Comparison of ENCODE assay signal across 18 cellular contexts in the genomic region with DNA sequence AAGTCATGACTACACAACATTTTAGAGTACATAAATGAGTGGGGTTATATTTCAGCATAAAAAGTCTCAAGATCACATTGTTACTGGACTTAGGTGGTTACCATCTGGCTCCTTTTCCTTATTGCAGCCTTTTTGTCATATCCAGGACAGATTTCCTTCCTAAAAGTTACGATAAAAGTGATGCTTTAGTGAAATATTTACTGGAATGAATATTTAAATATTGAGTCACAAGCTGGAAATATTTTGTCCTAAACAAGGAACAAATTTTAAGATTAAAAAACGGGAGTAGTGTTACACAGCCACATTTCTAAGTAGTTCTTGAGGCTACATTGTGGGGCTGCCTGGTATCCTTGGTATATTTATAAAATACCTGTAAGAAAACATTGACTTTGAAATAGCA. TPM values are rescaled to one million over a fixed set of nuclear protein-coding genes. Genes with fewer than 3 reads are reported as not detected.
DNase-seq lines count a peak whose midpoint lies in the region; ATAC-seq and TF ChIP-seq lines count a peak whose summit lies in the region.
"Had no signal": no experiment of that assay in that cellular context is flagged by ENCODE, and none has a peak within 500 bp of the region (broad histone marks: within the 10 kb centered on the region; RNA-seq: fewer than 3 reads in every experiment).

No MANE protein-coding gene starts in this region.

- POLR2A ChIA-PET in SK-N-SH (lab: Yijun Ruan, JAX) (no interaction called here), T-cell (lab: Charles Lee) (no interaction called here)

- TF ChIP-seq RAD21 in SK-N-SH (IDR thresholded peaks at IDR 0.05; ENCODE audit: low read length), result no peak

- no peaks in the 10 kb centered on the region for H3K9me3 ChIP-seq in SK-N-SH
- H3K9me3 ChIP-seq in T-helper 17 cell (ENCODE audit: control insufficient read depth, low read length, poor library complexity, severe bottlenecking), result no peaks in the 10 kb centered on the region
- no peaks in the 10 kb centered on the region for H3K9me3 ChIP-seq in tibial artery
- H3K9me3 ChIP-seq: thyroid gland had no signal

- intact Hi-C loops in tibial artery (cut with DNase I; ENCODE audit: low total_unique reads) (no loop called here), cardiac septum (cut with DNase I) (no loop called here)

- H3K4me3 ChIP-seq in SK-N-SH (ENCODE audit: low read depth in 2 of 2, low read length in 1 of 2) (no peak overlapping the region), fibroblast of the aortic adventitia (ENCODE audit: low read depth, low read length) (no peak overlapping the region), tibial artery (no peak overlapping the region)
- H3K4me3 ChIP-seq: neural progenitor cell, PC-9, thyroid gland had no signal

- no peaks in the 10 kb centered on the region for H3K9me3 Mint-ChIP-seq in T-cell
- H3K9me3 Mint-ChIP-seq: activated T-helper 17 cell treated with anti-CD3 and anti-CD28 coated beads, Interleukin-2, amount 50 U/mL, for 72 hours; neural progenitor cell; stimulated activated effector memory CD8-positive, alpha-beta T cell treated with anti-CD3 and anti-CD28 coated beads, Interleukin-12 subunit alpha, Interleukin-12 subunit beta, amount 100 ng/mL, for 72 hours had no signal

- CTCF ChIA-PET in SK-N-SH (lab: Yijun Ruan, JAX), result interaction anchor here (0.6 kb wide), 1 partner anchor 165 kb away, joined by 3 read pairs; no protein-coding TSS in a partner anchor
- CTCF ChIA-PET in T-cell (lab: Charles Lee), result no interaction called here

- ATAC-seq in SK-N-SH treated with all-trans-retinoic acid at 6 μM for 48 hours (peak; percentile 75), T-helper 17 cell (no peak), T-cell (replicated peaks in 1 of 4) (no peak)
- ATAC-seq: activated T-helper 17 cell treated with anti-CD3 and anti-CD28 coated beads, Interleukin-2, amount 50 U/mL, for 72 hours; stimulated activated effector memory CD8-positive, alpha-beta T cell treated with anti-CD3 and anti-CD28 coated beads, Interleukin-12 subunit alpha, Interleukin-12 subunit beta, amount 100 ng/mL, for 72 hours had no signal

- H3K9me2 ChIP-seq in SK-N-SH, result no peaks in the 10 kb centered on the region

- DNase-seq in SK-N-SH (no peak), T-helper 17 cell (no peak), fibroblast of the aortic adventitia (ENCODE audit: low read depth) (peak; percentile 72), tibial artery (no peak), cardiac septum (ENCODE audit: low spot score) (no peak), T-cell (no peak)
- DNase-seq in activated effector memory CD4-positive, alpha-beta T cell treated with Interleukin-2 at 50 U/mL for 16 hours, result no peak
- DNase-seq: activated CD4-positive, CD25-positive, alpha-beta regulatory T cell treated with anti-CD3 and anti-CD28 coated beads, Interleukin-2, amount 50 U/mL, for 72 hours; cerebellar nuclear complex; Karpas-422; PC-9; stimulated activated CD4-positive, alpha-beta T cell treated with anti-CD3 and anti-CD28 coated beads, Interleukin-12 subunit alpha, Interleukin-12 subunit beta, amount 100 ng/mL, for 4 hours; T-helper 9 cell; thyroid gland had no signal

- H3K79me2 ChIP-seq in SK-N-SH (ENCODE audit: insufficient read depth), result no peaks in the 10 kb centered on the region

- peaks cover 26 to 31% of the 10 kb centered on the region in 2 experiments for H3K36me3 ChIP-seq in SK-N-SH (replicated peaks in 1 of 2; ENCODE audit: control insufficient read depth in 1 of 2, insufficient read depth in 2 of 2, low read length in 1 of 2)
- peaks cover 17 to 28% (median 21%) of the 10 kb centered on the region in 3 donors for H3K36me3 ChIP-seq in tibial artery
- H3K36me3 ChIP-seq: neural progenitor cell had no signal

- no peak overlapping the region for H2AFZ ChIP-seq in SK-N-SH (ENCODE audit: low read depth)
- H2AFZ ChIP-seq: neural progenitor cell, PC-9 had no signal

- H3K27me3 ChIP-seq in SK-N-SH (ENCODE audit: insufficient read depth), result no peaks in the 10 kb centered on the region
- no peaks in the 10 kb centered on the region for H3K27me3 ChIP-seq in tibial artery
- H3K27me3 ChIP-seq: neural progenitor cell, thyroid gland had no signal

- H3K4me1 ChIP-seq in SK-N-SH (ENCODE audit: control insufficient read depth in 1 of 2, insufficient read depth in 2 of 2, low read depth in 1 of 2, low read length in 1 of 2) (no peaks in the 10 kb centered on the region), tibial artery (peaks cover 0 to 24% (median 0%) of the 10 kb centered on the region in 4 donors)
- H3K4me1 ChIP-seq: neural progenitor cell, thyroid gland had no signal

- peak overlapping the region; percentile 37 for H3K27ac Mint-ChIP-seq in T-helper 17 cell
- H3K27ac Mint-ChIP-seq in T-cell, result peak overlapping the region in 1 of 2 donors; percentile 34
- H3K27ac Mint-ChIP-seq: activated T-helper 17 cell treated with anti-CD3 and anti-CD28 coated beads, Interleukin-2, amount 50 U/mL, for 72 hours; neural progenitor cell; stimulated activated effector memory CD8-positive, alpha-beta T cell treated with anti-CD3 and anti-CD28 coated beads, Interleukin-12 subunit alpha, Interleukin-12 subunit beta, amount 100 ng/mL, for 72 hours had no signal

- H3K4me2 ChIP-seq in SK-N-SH, result no peak overlapping the region
- H3K4me2 ChIP-seq: neural progenitor cell, PC-9 had no signal

- no peaks in the 10 kb centered on the region for H3K27me3 Mint-ChIP-seq in T-helper 17 cell
- no peaks in the 10 kb centered on the region for H3K27me3 Mint-ChIP-seq in T-cell
- H3K27me3 Mint-ChIP-seq: activated T-helper 17 cell treated with anti-CD3 and anti-CD28 coated beads, Interleukin-2, amount 50 U/mL, for 72 hours had no signal

- no peak for TF ChIP-seq EP300 in SK-N-SH (IDR thresholded peaks at IDR 0.05; ENCODE audit: borderline replicate concordance in 1 of 2, low read depth in 1 of 2, low read length in 1 of 2)

- TF ChIP-seq CTCF in SK-N-SH (IDR thresholded peaks at IDR 0.05) (no peak), fibroblast of the aortic adventitia (IDR thresholded peaks at IDR 0.05; ENCODE audit: insufficient read depth, low read length) (no peak), tibial artery (IDR thresholded peaks at IDR 0.05) (no peak)

- no peak overlapping the region for H3K4me3 Mint-ChIP-seq in T-helper 17 cell
- no peak overlapping the region for H3K4me3 Mint-ChIP-seq in T-cell
- H3K4me3 Mint-ChIP-seq: activated T-helper 17 cell treated with anti-CD3 and anti-CD28 coated beads, Interleukin-2, amount 50 U/mL, for 72 hours; neural progenitor cell; stimulated activated effector memory CD8-positive, alpha-beta T cell treated with anti-CD3 and anti-CD28 coated beads, Interleukin-12 subunit alpha, Interleukin-12 subunit beta, amount 100 ng/mL, for 72 hours had no signal

- H4K20me1 ChIP-seq in SK-N-SH (ENCODE audit: insufficient read depth), result no peaks in the 10 kb centered on the region

- 59% methylated on average over 2 of the region's 2 CpGs for WGBS in SK-N-SH (ENCODE audit: low lambda C conversion rate)

- H3K27ac ChIP-seq in SK-N-SH (ENCODE audit: low read depth in 2 of 2, low read length in 1 of 2), result peak overlapping the region in 1 of 2 experiments; percentile 34; a peak in 1 of 4 replicates
- peak overlapping the region; percentile 14 to 21 for H3K27ac ChIP-seq in tibial artery
- H3K27ac ChIP-seq: neural progenitor cell, PC-9, thyroid gland had no signal

- no peaks in the 10 kb centered on the region for H3F3A ChIP-seq in SK-N-SH (replicated peaks; ENCODE audit: insufficient read depth)

- H3K4me1 Mint-ChIP-seq in T-helper 17 cell, result peaks cover 3% of the 10 kb centered on the region
- peaks cover 8 to 17% (median 13%) of the 10 kb centered on the region in 3 donors for H3K4me1 Mint-ChIP-seq in T-cell
- H3K4me1 Mint-ChIP-seq: activated T-helper 17 cell treated with anti-CD3 and anti-CD28 coated beads, Interleukin-2, amount 50 U/mL, for 72 hours; neural progenitor cell; stimulated activated effector memory CD8-positive, alpha-beta T cell treated with anti-CD3 and anti-CD28 coated beads, Interleukin-12 subunit alpha, Interleukin-12 subunit beta, amount 100 ng/mL, for 72 hours had no signal

- H3K9ac ChIP-seq in SK-N-SH, result no peak overlapping the region
- H3K9ac ChIP-seq: neural progenitor cell had no signal

- peaks cover 2% of the 10 kb centered on the region for H3K36me3 Mint-ChIP-seq in T-helper 17 cell (ENCODE audit: low read depth)
- H3K36me3 Mint-ChIP-seq in T-cell, result peaks cover 34% of the 10 kb centered on the region

TF ChIP-seq in SK-N-SH treated with all-trans-retinoic acid at 6 μM for 48 hours, 23 proteins besides CTCF, POLR2A, EP300 and RAD21 (continues in another document):
- TF ChIP-seq ZFP30 (CRISPR knock-in tag; IDR thresholded peaks at IDR 0.05), result no peak
- TF ChIP-seq RARB (CRISPR knock-in tag; IDR thresholded peaks at IDR 0.05), result no peak
- TF ChIP-seq ZNF565 (CRISPR knock-in tag; conservative IDR thresholded peaks at IDR 0.05; ENCODE audit: low read depth), result no peak

TF ChIP-seq in SK-N-SH, 30 proteins besides CTCF, POLR2A, EP300 and RAD21 (continues in another document):
- TF ChIP-seq NFIC (IDR thresholded peaks at IDR 0.05; ENCODE audit: borderline replicate concordance), result no peak
- no peak for TF ChIP-seq TEAD4 (IDR thresholded peaks at IDR 0.05; ENCODE audit: borderline replicate concordance, insufficient read depth)
- no peak for TF ChIP-seq PBX3 (IDR thresholded peaks at IDR 0.05)
- TF ChIP-seq MXI1 (IDR thresholded peaks at IDR 0.05; ENCODE audit: low read depth, low read length), result no peak
- TF ChIP-seq RFX5 (IDR thresholded peaks at IDR 0.05; ENCODE audit: low read length), result no peak

RNA-seq across cellular contexts. Expression of gene CDC40, which starts 52.2 kb away (rescaled TPM):
- 7.4 and 9.5 TPM in 2 replicates for polyA plus RNA-seq in SK-N-SH (2012; rRNA removed)
- 9.9 and 12.2 TPM in 2 replicates for polyA plus RNA-seq in SK-N-SH (2012; cell fraction: cytosol; rRNA removed)
- 5.3 and 6.7 TPM in 2 replicates for polyA plus RNA-seq in SK-N-SH (2012; cell fraction: nucleus; rRNA removed)
- 10 to 100 TPM; 26.5 to 28.6 TPM for total RNA-seq in T-helper 17 cell
- 21.8 and 32.3 TPM in 2 replicates for total RNA-seq in fibroblast of the aortic adventitia (ENCODE audit: low replicate concordance)
- 11.7 TPM for total RNA-seq in cardiac septum
- 10 to 100 TPM; 27.7 to 33.3 (median 28.3) TPM for total RNA-seq in T-cell

RNA-seq across cellular contexts. Expression of gene WASF1, which starts 53.0 kb away (rescaled TPM):
- polyA plus RNA-seq in SK-N-SH (2012; rRNA removed), result 31.4 and 35.9 TPM in 2 replicates
- 40.9 and 43.3 TPM in 2 replicates for polyA plus RNA-seq in SK-N-SH (2012; cell fraction: cytosol; rRNA removed)
- 17.4 and 28.4 TPM in 2 replicates for polyA plus RNA-seq in SK-N-SH (2012; cell fraction: nucleus; rRNA removed)
- total RNA-seq in T-helper 17 cell (1 to 10 TPM in 1 of 2 donors, under 1 TPM in 1; 0.94 to 3.8 TPM), fibroblast of the aortic adventitia (ENCODE audit: low replicate concordance) (11.7 and 20.1 TPM in 2 replicates), cardiac septum (0.78 TPM), T-cell (1 to 10 TPM in 3 of 5 donors, under 1 TPM in 2; 0.23 to 1.2 (median 1.0) TPM)
